Comparison of ENCODE assay signal across 21 cellular contexts in genomic region chr2:240791821-240792657, GRCh38. TPM values are rescaled to one million over a fixed set of nuclear protein-coding genes. Genes with fewer than 3 reads are reported as not detected.
DNase-seq lines count a peak whose midpoint lies in the region; ATAC-seq, FAIRE-seq and TF ChIP-seq lines count a peak whose summit lies in the region.
"Had no signal": no experiment of that assay in that cellular context is flagged by ENCODE, and none has a peak within 500 bp of the region (broad histone marks: within the 10 kb centered on the region; RNA-seq: fewer than 3 reads in every experiment).

No MANE protein-coding gene starts in this region.

- H4K5ac ChIP-seq in H1 (ENCODE audit: insufficient read length, low read depth, low read length) = no peak overlapping the region

- no peak overlapping the region for H3K27ac Mint-ChIP-seq in immature natural killer cell
- H3K27ac Mint-ChIP-seq: activated CD4-positive, alpha-beta memory T cell treated with anti-CD3 and anti-CD28 coated beads for 36 hours; stimulated activated naive B cell treated with anti-CD40 and anti-IgM and Interleukin-4, amounts not matched to agents 10 μg/mL and 1 μg/mL and 100 μg/mL, for 72 hours had no signal

- no peak overlapping the region for H2BK5ac ChIP-seq in H1 (ENCODE audit: low read depth, low read length)

- no peak for TF ChIP-seq RAD21 in H1 (IDR thresholded peaks at IDR 0.05 in 1 of 2, conservative IDR thresholded peaks at IDR 0.05 in 1 of 2; ENCODE audit: low read depth in 2 of 2, low read length in 2 of 2)

- TF ChIP-seq CTCF in right atrium auricular region (IDR thresholded peaks at IDR 0.05) (no peak), H1 (IDR thresholded peaks at IDR 0.05; ENCODE audit: control extremely low read depth in 1 of 3, insufficient read depth in 1 of 3, low read depth in 1 of 3, low read length in 3 of 3) (no peak), mucosa of descending colon (IDR thresholded peaks at IDR 0.05) (no peak), tibial nerve (IDR thresholded peaks at IDR 0.05) (no peak), foreskin keratinocyte (conservative IDR thresholded peaks at IDR 0.05) (no peak), GM10248 (IDR thresholded peaks at IDR 0.05; ENCODE audit: control extremely low read depth, extremely low read depth, low read depth, missing control alignments) (no peak)

- no peak overlapping the region for H4K91ac ChIP-seq in H1 (replicated peaks; ENCODE audit: insufficient read length, low read length)

- intact Hi-C loops in Right ventricle myocardium inferior (cut with DNase I) (no loop called here), mucosa of descending colon (cut with DNase I, micrococcal nuclease) (no loop called here)

- no peak for TF ChIP-seq POLR2A in H1 (IDR thresholded peaks at IDR 0.05; ENCODE audit: control extremely low read depth in 1 of 2, low read depth in 2 of 2, low read length in 2 of 2)
- TF ChIP-seq POLR2A in tibial nerve (IDR thresholded peaks at IDR 0.05) = no peak

- TF ChIP-seq EP300 in H1 (IDR thresholded peaks at IDR 0.05; ENCODE audit: borderline replicate concordance in 1 of 2, low read depth in 2 of 2, low read length in 2 of 2) (no peak), tibial nerve (IDR thresholded peaks at IDR 0.05) (no peak)

- no peaks in the 10 kb centered on the region for H3K36me3 ChIP-seq in right atrium auricular region
- H3K36me3 ChIP-seq in H1 (ENCODE audit: control insufficient read depth in 2 of 4, insufficient read depth in 4 of 4, low read length in 3 of 4) = peaks cover 24 to 58% (median 40%) of the 10 kb centered on the region in 4 experiments; a peak in 7 of 8 replicates
- no peaks in the 10 kb centered on the region for H3K36me3 ChIP-seq in mucosa of descending colon (ENCODE audit: low read depth)
- no peaks in the 10 kb centered on the region for H3K36me3 ChIP-seq in tibial nerve
- H3K36me3 ChIP-seq: gastrocnemius medialis had no signal

- peak; percentile 51 for DNase-seq in Right ventricle myocardium inferior (ENCODE audit: missing footprints)
- no peak for DNase-seq in right atrium auricular region (ENCODE audit: low spot score)
- DNase-seq in H1 (ENCODE audit: low read depth in 1 of 2, low spot score in 2 of 2) = no peak
- peak in 2 of 3 donors; percentile 10 to 22 for DNase-seq in mucosa of descending colon
- no peak for DNase-seq in tibial nerve (ENCODE audit: low spot score in 2 of 2)
- no peak for DNase-seq in foreskin keratinocyte
- DNase-seq in GM10248 (ENCODE audit: extremely low spot score) = no peak
- no peak for DNase-seq in immature natural killer cell
- DNase-seq: activated CD4-positive, alpha-beta memory T cell treated with anti-CD3 and anti-CD28 coated beads for 36 hours; activated gamma-delta T cell; COR-L47; gastrocnemius medialis; islet precursor cell; NCI-H1694; stimulated activated naive B cell treated with anti-CD40 and anti-IgM and Interleukin-4, amounts not matched to agents 10 μg/mL and 1 μg/mL and 100 μg/mL, for 72 hours; T-helper 9 cell had no signal

- 80% methylated on average over 14 of the region's 16 CpGs; no CpG with 5 or more reads in 1 of the 2 experiments for WGBS in H1 (ENCODE audit: extremely low coverage in 1 of 2, insufficient coverage in 1 of 2, insufficient read length in 1 of 2, insufficient replicate concordance in 2 of 2, low coverage in 1 of 2, low lambda C conversion rate in 2 of 2, missing lambda C conversion rate in 1 of 2), 2 experiments
- whole genome bisulfite sequencing in tibial nerve, 2 donors = 37 to 43% methylated on average over 13 to 15 of the region's 16 CpGs

- H3K23me2 ChIP-seq in H1 (ENCODE audit: low read depth, low read length) = no peaks in the 10 kb centered on the region

- no peak overlapping the region for H3K4ac ChIP-seq in H1 (replicated peaks; ENCODE audit: insufficient read length, low read depth, low read length)

- no peak overlapping the region for H2AK5ac ChIP-seq in H1 (ENCODE audit: low read depth, low read length)

- no peaks in the 10 kb centered on the region for H3K4me1 Mint-ChIP-seq in immature natural killer cell
- H3K4me1 Mint-ChIP-seq: stimulated activated naive B cell treated with anti-CD40 and anti-IgM and Interleukin-4, amounts not matched to agents 10 μg/mL and 1 μg/mL and 100 μg/mL, for 72 hours had no signal

- no peak overlapping the region for H3K4me3 ChIP-seq in right atrium auricular region
- no peak overlapping the region for H3K4me3 ChIP-seq in H1 (ENCODE audit: extremely low read depth in 1 of 4, insufficient read depth in 2 of 4, low read depth in 3 of 4, low read length in 4 of 4)
- no peak overlapping the region for H3K4me3 ChIP-seq in mucosa of descending colon
- no peak overlapping the region for H3K4me3 ChIP-seq in tibial nerve
- H3K4me3 ChIP-seq: gastrocnemius medialis had no signal

- no peak for ATAC-seq in Right ventricle myocardium inferior
- no peak for ATAC-seq in mucosa of descending colon
- ATAC-seq in foreskin keratinocyte = no peak
- ATAC-seq: gastrocnemius medialis; sciatic nerve; stimulated activated naive B cell treated with anti-CD40 and anti-IgM and Interleukin-4, amounts not matched to agents 10 μg/mL and 1 μg/mL and 100 μg/mL, for 72 hours had no signal

- no peak overlapping the region for H2BK15ac ChIP-seq in H1 (ENCODE audit: low read length)

- no peak overlapping the region for H3K23ac ChIP-seq in H1 (ENCODE audit: insufficient read length)

- H3K4me1 ChIP-seq in right atrium auricular region = peaks cover 0 to 14% of the 10 kb centered on the region in 2 donors
- H3K4me1 ChIP-seq in H1 (replicated peaks in 1 of 4; ENCODE audit: control insufficient read depth in 3 of 4, insufficient read depth in 4 of 4, low read length in 3 of 4) = peaks cover 0 to 11% (median 8%) of the 10 kb centered on the region in 4 experiments; a peak in 5 of 7 replicates
- no peaks in the 10 kb centered on the region for H3K4me1 ChIP-seq in mucosa of descending colon (ENCODE audit: low read depth)
- peaks cover 0 to 6% (median 0%) of the 10 kb centered on the region in 4 donors for H3K4me1 ChIP-seq in tibial nerve
- no peaks in the 10 kb centered on the region for H3K4me1 ChIP-seq in foreskin keratinocyte
- H3K4me1 ChIP-seq: gastrocnemius medialis had no signal

- peaks cover 34% of the 10 kb centered on the region for H3K79me1 ChIP-seq in H1 (ENCODE audit: low read depth, low read length)

- peaks cover 0 to 64% of the 10 kb centered on the region in 2 experiments; a peak in 2 of 4 replicates for H3K79me2 ChIP-seq in H1 (ENCODE audit: control insufficient read depth in 1 of 2, insufficient read depth in 2 of 2, low read length in 2 of 2)

- peaks cover 41 to 50% of the 10 kb centered on the region in 2 experiments for H4K20me1 ChIP-seq in H1 (replicated peaks in 1 of 2; ENCODE audit: control insufficient read depth in 1 of 2, insufficient read depth in 2 of 2, low read length in 2 of 2)

- no peak overlapping the region for H3K4me3 Mint-ChIP-seq in immature natural killer cell
- H3K4me3 Mint-ChIP-seq: activated CD4-positive, alpha-beta memory T cell treated with anti-CD3 and anti-CD28 coated beads for 36 hours; stimulated activated naive B cell treated with anti-CD40 and anti-IgM and Interleukin-4, amounts not matched to agents 10 μg/mL and 1 μg/mL and 100 μg/mL, for 72 hours had no signal

- H3K4me2 ChIP-seq in H1 (ENCODE audit: insufficient read depth in 1 of 2, low read depth in 2 of 2, low read length in 2 of 2) = no peak overlapping the region

- no peak overlapping the region for H2BK20ac ChIP-seq in H1 (ENCODE audit: low read length)

- H3K9me3 ChIP-seq in right atrium auricular region (no peaks in the 10 kb centered on the region), H1 (ENCODE audit: insufficient read depth in 2 of 2, low read depth in 1 of 2, low read length in 1 of 2) (no peaks in the 10 kb centered on the region), mucosa of descending colon (no peaks in the 10 kb centered on the region), tibial nerve (no peaks in the 10 kb centered on the region)
- H3K9me3 ChIP-seq: gastrocnemius medialis had no signal

- no peak overlapping the region for H2BK120ac ChIP-seq in H1 (replicated peaks; ENCODE audit: low read depth, low read length)

- no peak overlapping the region for H3K9ac ChIP-seq in H1 (replicated peaks in 1 of 4; ENCODE audit: extremely low read depth in 1 of 4, low read depth in 3 of 4, low read length in 3 of 4)

- H2AFZ ChIP-seq in H1 (ENCODE audit: low read length) = no peak overlapping the region

- no peak overlapping the region for H4K8ac ChIP-seq in H1 (ENCODE audit: extremely low read depth, insufficient read depth, low read length)

- CTCF ChIA-PET in H1 (lab: Charles Lee; ENCODE audit: partially characterized antibody) (interaction anchor here (0.7 kb wide), 2 partner anchors 31 to 577 kb away, joined by 3 read pairs; no protein-coding TSS in a partner anchor), GM10248 (lab: Yijun Ruan, JAX) (interaction anchor here (0.8 to 1.7 kb wide), 2 partner anchors 12 to 278 kb away, joined by 3 to 4 read pairs; no protein-coding TSS in a partner anchor)

- POLR2A ChIA-PET in H1 (lab: Charles Lee; ENCODE audit: partially characterized antibody) (interaction anchor here (0.6 to 18.0 kb wide), 6 partner anchors 11 to 62 kb away, joined by 3 to 291 read pairs (median 4); no protein-coding TSS in a partner anchor), GM10248 (lab: Yijun Ruan, JAX) (interaction anchor here (0.6 kb wide), 1 partner anchor 29 kb away, joined by 4 read pairs; no protein-coding TSS in a partner anchor)

- no peaks in the 10 kb centered on the region for H3K36me3 Mint-ChIP-seq in immature natural killer cell
- H3K36me3 Mint-ChIP-seq: activated CD4-positive, alpha-beta memory T cell treated with anti-CD3 and anti-CD28 coated beads for 36 hours; stimulated activated naive B cell treated with anti-CD40 and anti-IgM and Interleukin-4, amounts not matched to agents 10 μg/mL and 1 μg/mL and 100 μg/mL, for 72 hours had no signal

- H3K27ac ChIP-seq in right atrium auricular region (no peak overlapping the region), H1 (ENCODE audit: low read depth, low read length) (0 out of 2 replicates have a peak overlapping the region, but pooled peaks have one; percentile 30), tibial nerve (peak overlapping the region in 3 of 4 donors; percentile 22 to 68 (median 55)), foreskin keratinocyte (no peak overlapping the region)
- H3K27ac ChIP-seq: gastrocnemius medialis had no signal

- no peak overlapping the region for H3K14ac ChIP-seq in H1 (ENCODE audit: insufficient read length)

- H3K56ac ChIP-seq in H1 (replicated peaks; ENCODE audit: insufficient read length, low read depth, low read length) = no peak overlapping the region

- no peak overlapping the region for H2BK12ac ChIP-seq in H1 (ENCODE audit: low read depth, low read length)

- H3K27me3 Mint-ChIP-seq in immature natural killer cell (ENCODE audit: low read depth in 3 of 3) = peaks cover 2 to 4% (median 2%) of the 10 kb centered on the region in 3 donors

- no peaks in the 10 kb centered on the region for H3K27me3 ChIP-seq in right atrium auricular region
- H3K27me3 ChIP-seq in H1 (replicated peaks in 1 of 4; ENCODE audit: control insufficient read depth in 3 of 4, extremely low read depth in 1 of 4, insufficient read depth in 3 of 4, low read length in 3 of 4) = no peaks in the 10 kb centered on the region
- no peaks in the 10 kb centered on the region for H3K27me3 ChIP-seq in tibial nerve
- H3K27me3 ChIP-seq in foreskin keratinocyte = no peaks in the 10 kb centered on the region

- H3K18ac ChIP-seq in H1 (ENCODE audit: extremely low read depth, low read length) = no peak overlapping the region; the same call in 1 of the 2 replicates

- no peak for FAIRE-seq in H1 (lab: Jason Lieb, UNC)
- FAIRE-seq: bronchial epithelial cell, endometrium had no signal

- no peaks in the 10 kb centered on the region for H3K9me3 Mint-ChIP-seq in immature natural killer cell
- H3K9me3 Mint-ChIP-seq: activated CD4-positive, alpha-beta memory T cell treated with anti-CD3 and anti-CD28 coated beads for 36 hours; stimulated activated naive B cell treated with anti-CD40 and anti-IgM and Interleukin-4, amounts not matched to agents 10 μg/mL and 1 μg/mL and 100 μg/mL, for 72 hours had no signal

RNA-seq across cellular contexts. Expression of gene KIF1A, which starts 28.0 kb away (rescaled TPM):
- total RNA-seq in Right ventricle myocardium inferior (1.5 TPM), right atrium auricular region (10 to 100 TPM; 41.8 to 43.7 TPM), mucosa of descending colon (10 to 100 TPM in 1 of 3 donors, 1 to 10 TPM in 2; 1.5 to 17.2 (median 1.9) TPM), tibial nerve (10 to 100 TPM; 31.9 to 82.2 (median 45.3) TPM), foreskin keratinocyte (not detected in 2 replicates)
- total RNA-seq in H1 (2021; fragmentation: NEBNext Ultra II Directional; extraction: Animal tissue kit (Norgen Biotek cat#: 25700)) = 267 and 281 TPM in 2 replicates
- polyA plus RNA-seq in H1 (2011; rRNA removed) (61.3 and 83.2 TPM in 2 replicates), foreskin keratinocyte (not detected in 2 replicates), immature natural killer cell (not detected)
- 37.7 TPM for polyA plus RNA-seq in H1 (2011; cell fraction: cytosol; rRNA removed)
- 305 TPM for polyA plus RNA-seq in H1 (2011; cell fraction: nucleus; rRNA removed)
- polyA plus RNA-seq in H1 (2012, experiment 1 of 2) = 111 to 171 TPM (median 154 TPM) in 4 replicates
- polyA plus RNA-seq in H1 (2012, experiment 2 of 2) = 110 TPM
- polyA plus RNA-seq in H1 (2013, experiment 1 of 2) = 161 TPM
- polyA plus RNA-seq in H1 (2013, experiment 2 of 2) = 135 TPM
- 314 and 356 TPM in 2 replicates for polyA minus RNA-seq in H1 (2011; rRNA and poly(A)+ RNA removed)
- polyA minus RNA-seq in H1 (2011; cell fraction: cytosol; rRNA and poly(A)+ RNA removed) = 97.5 TPM
- polyA minus RNA-seq in H1 (2011; cell fraction: nucleus; rRNA and poly(A)+ RNA removed) = 239 TPM
- total RNA-seq: bronchial epithelial cell, HT-29, M059J had no signal

Comparison
In these comparisons a context has a peak if more than half of its experiments do, and no peak if none do; other contexts are left out.
1. DNase-seq: peak in Right ventricle myocardium inferior (single experiment) and mucosa of descending colon (2 of 3); none in right atrium auricular region (single experiment), H1 (0 of 2), tibial nerve (0 of 2), foreskin keratinocyte (0 of 2), GM10248 (single experiment) and immature natural killer cell (0 of 3).
2. H3K27ac ChIP-seq: peak in H1 (single experiment) and tibial nerve (3 of 4); none in right atrium auricular region (0 of 2) and foreskin keratinocyte (single experiment).